In genomic region chr1:24935196-24935526, GRCh38 we compare ENCODE assay signal across 16 cellular contexts. TPM values are rescaled to one million over a fixed set of nuclear protein-coding genes. Genes with fewer than 3 reads are reported as not detected.
"Had no signal": no experiment of that assay in that cellular context is flagged by ENCODE, and none has a peak within 500 bp of the region (broad histone marks: within the 10 kb centered on the region; RNA-seq: fewer than 3 reads in every experiment).

No MANE protein-coding gene starts in this region.

- H3K4me1 ChIP-seq: prostate gland had no signal

- H3K4me3 ChIP-seq: adrenal gland, cardiac muscle cell, gastroesophageal sphincter, heart right ventricle, lower lobe of right lung, prostate gland, thoracic aorta had no signal

- ATAC-seq: gastroesophageal sphincter, heart right ventricle, left cardiac atrium, lower lobe of right lung, right cardiac atrium had no signal

- DNase-seq: activated CD8-positive, alpha-beta memory T cell treated with anti-CD3 and anti-CD28 coated beads, Interleukin-2, amount 50 U/mL, for 4 hours; adrenal gland; erythroblast; heart right ventricle; left cardiac atrium; lower lobe of right lung; right cardiac atrium; small intestine; stimulated activated CD4-positive, alpha-beta T cell treated with anti-CD3 and anti-CD28 coated beads, Interleukin-4, amount 100 ng/mL, for 24 hours had no signal

- H3K27ac Mint-ChIP-seq: mesothelial cell of epicardium; T-helper 2 cell treated with Interferon-gamma antibody and Interleukin-4, amounts not matched to agents 5 μg/mL and 100 μg/mL, for 36 hours had no signal

- H3K4me3 Mint-ChIP-seq: mesothelial cell of epicardium; T-helper 2 cell treated with Interferon-gamma antibody and Interleukin-4, amounts not matched to agents 5 μg/mL and 100 μg/mL, for 36 hours had no signal

- H3K9me3 Mint-ChIP-seq: mesothelial cell of epicardium; T-helper 2 cell treated with Interferon-gamma antibody and Interleukin-4, amounts not matched to agents 5 μg/mL and 100 μg/mL, for 36 hours had no signal

- H3K36me3 ChIP-seq: adrenal gland, cardiac muscle cell, gastroesophageal sphincter, heart right ventricle, lower lobe of right lung, prostate gland, thoracic aorta had no signal

- H3K27ac ChIP-seq: adrenal gland, cardiac muscle cell, gastroesophageal sphincter, heart right ventricle, lower lobe of right lung, prostate gland, thoracic aorta had no signal

- H3K36me3 Mint-ChIP-seq: mesothelial cell of epicardium had no signal

RNA-seq across cellular contexts. Expression of gene RUNX3, which starts 5.1 kb away (rescaled TPM):
- total RNA-seq: cardiac muscle cell had no signal
- polyA plus RNA-seq: cardiac muscle cell, neural cell had no signal
